Comparison of ENCODE assay signal across 16 cellular contexts in genomic region chr16:972316-973002, GRCh38. TPM values are rescaled to one million over a fixed set of nuclear protein-coding genes. Genes with fewer than 3 reads are reported as not detected.
DNase-seq lines count a peak whose midpoint lies in the region; ATAC-seq and TF ChIP-seq lines count a peak whose summit lies in the region.
"Had no signal": no experiment of that assay in that cellular context is flagged by ENCODE, and none has a peak within 500 bp of the region (broad histone marks: within the 10 kb centered on the region; RNA-seq: fewer than 3 reads in every experiment).

No MANE protein-coding gene starts in this region.

- peaks cover 1% of the 10 kb centered on the region for H3K36me3 Mint-ChIP-seq in central memory CD8-positive, alpha-beta T cell (ENCODE audit: insufficient read depth)
- H3K36me3 Mint-ChIP-seq: activated naive CD4-positive, alpha-beta T cell treated with anti-CD3 and anti-CD28 coated beads, Interleukin-2, amount 50 U/mL, for 24 hours; memory B cell had no signal

- H3K9me3 ChIP-seq in mucosa of stomach (ENCODE audit: control insufficient read depth, low read length) (peaks cover 3% of the 10 kb centered on the region), spleen (no peaks in the 10 kb centered on the region)

- 91 to 97% (median 92%) methylated on average over 9 to 32 of the region's 32 CpGs for WGBS in spleen, 5 donors

- intact Hi-C loops in spleen (cut with DNase I; ENCODE audit: low total_unique reads): loop anchor here (10.0 kb wide), 1 partner anchor 158 kb away; no protein-coding TSS in a partner anchor

- H3K4me1 ChIP-seq in mucosa of stomach (ENCODE audit: control insufficient read depth, insufficient read depth, low read length) (peaks cover 32% of the 10 kb centered on the region), spleen (peaks cover 10 to 75% (median 55%) of the 10 kb centered on the region in 6 donors)

- H3K4me3 Mint-ChIP-seq in central memory CD8-positive, alpha-beta T cell: peak overlapping the region; percentile 70

- no peaks in the 10 kb centered on the region for H3K9me3 Mint-ChIP-seq in central memory CD8-positive, alpha-beta T cell
- H3K9me3 Mint-ChIP-seq: activated naive CD4-positive, alpha-beta T cell treated with anti-CD3 and anti-CD28 coated beads, Interleukin-2, amount 50 U/mL, for 24 hours had no signal

- DNase-seq in NCI-H526 treated with DMSO at 0.1 percent for 48 hours (lab: John Stamatoyannopoulos, UW) (peak; percentile 38), spleen (peak; percentile 72), SHP77 (lab: John Stamatoyannopoulos, UW) (no peak), MV-4-11 (lab: John Stamatoyannopoulos, UW) (no peak)
- DNase-seq in central memory CD8-positive, alpha-beta T cell (ENCODE audit: low spot score in 2 of 2): no peak
- DNase-seq: H9; stimulated activated CD4-positive, alpha-beta T cell treated with anti-CD3 and anti-CD28 coated beads, Interleukin-12 subunit alpha, Interleukin-12 subunit beta, amount 100 ng/mL, for 4 hours; stimulated activated naive CD4-positive, alpha-beta T cell treated with Interleukin-2 at 50 U/mL for 16 hours had no signal

- H3K27ac ChIP-seq in spleen: no peak overlapping the region
- H3K27ac ChIP-seq: cardiac muscle cell had no signal

- ATAC-seq in central memory CD8-positive, alpha-beta T cell (replicated peaks; ENCODE audit: extremely low read depth, poor library complexity, severe bottlenecking): no peak
- ATAC-seq in GM21825 (IDR thresholded peaks at IDR 0.05; ENCODE audit: unreplicated experiment): no peak
- no peak for ATAC-seq in HG02763 (IDR thresholded peaks at IDR 0.05; ENCODE audit: unreplicated experiment)
- ATAC-seq: activated CD4-positive, CD25-positive, alpha-beta regulatory T cell treated with anti-CD3 and anti-CD28 coated beads, Interleukin-2, amount 50 U/mL, for 24 hours had no signal

- TF ChIP-seq POLR2A in spleen (IDR thresholded peaks at IDR 0.05): no peak

- peaks cover 18% of the 10 kb centered on the region for H3K4me1 Mint-ChIP-seq in central memory CD8-positive, alpha-beta T cell
- H3K4me1 Mint-ChIP-seq: memory B cell had no signal

- H3K36me3 ChIP-seq in mucosa of stomach (ENCODE audit: control insufficient read depth, insufficient read depth, low read length) (no peaks in the 10 kb centered on the region), spleen (peaks cover 0 to 8% (median 0%) of the 10 kb centered on the region in 6 donors)
- H3K36me3 ChIP-seq: cardiac muscle cell had no signal

- TF ChIP-seq CTCF in spleen (IDR thresholded peaks at IDR 0.05 in 8 of 11, conservative IDR thresholded peaks at IDR 0.05 in 3 of 11): no peak

- peaks cover 34% of the 10 kb centered on the region for H3K27me3 ChIP-seq in mucosa of stomach (ENCODE audit: control insufficient read depth, insufficient read depth, low read length)
- peaks cover 0 to 11% (median 0%) of the 10 kb centered on the region in 7 donors for H3K27me3 ChIP-seq in spleen (replicated peaks in 1 of 7)
- H3K27me3 ChIP-seq: cardiac muscle cell had no signal

- H3K27ac Mint-ChIP-seq in central memory CD8-positive, alpha-beta T cell (ENCODE audit: low read depth): no peak overlapping the region
- H3K27ac Mint-ChIP-seq: activated naive CD4-positive, alpha-beta T cell treated with anti-CD3 and anti-CD28 coated beads, Interleukin-2, amount 50 U/mL, for 24 hours; H9; memory B cell had no signal

- H3K4me3 ChIP-seq in mucosa of stomach (ENCODE audit: low read length): no peak overlapping the region
- no peak overlapping the region for H3K4me3 ChIP-seq in spleen
- H3K4me3 ChIP-seq: cardiac muscle cell had no signal

- H3K27me3 Mint-ChIP-seq in central memory CD8-positive, alpha-beta T cell: no peaks in the 10 kb centered on the region
- H3K27me3 Mint-ChIP-seq: activated naive CD4-positive, alpha-beta T cell treated with anti-CD3 and anti-CD28 coated beads, Interleukin-2, amount 50 U/mL, for 24 hours; memory B cell had no signal

- H3K9ac ChIP-seq in mucosa of stomach (ENCODE audit: low read length): peak overlapping the region; percentile 8

RNA-seq across cellular contexts. Expression of gene LMF1, which starts 1.7 kb away (rescaled TPM):
- total RNA-seq in spleen: 10 to 100 TPM; 22.5 to 57.6 (median 39.9) TPM
- polyA plus RNA-seq in spleen: 10 to 100 TPM; 10.4 to 22.6 (median 19.8) TPM

RNA-seq across cellular contexts. Expression of gene SOX8, which starts 9.1 kb away (rescaled TPM):
- total RNA-seq in spleen: 1 to 10 TPM in 6 of 7 donors, under 1 TPM in 1; 0.60 to 2.7 (median 1.6) TPM
- polyA plus RNA-seq in spleen: 1 to 10 TPM; 2.5 to 3.7 (median 2.7) TPM
- total RNA-seq: fibroblast of villous mesenchyme had no signal

Comparison
In these comparisons a context has a peak if more than half of its experiments do, and no peak if none do; other contexts are left out.
1. DNase-seq: peak in NCI-H526 treated with DMSO at 0.1 percent for 48 hours (single experiment) and spleen (single experiment); none in central memory CD8-positive, alpha-beta T cell (0 of 2), SHP77 (0 of 2) and MV-4-11 (single experiment).